ENCODE assay signal across 31 cellular contexts in genomic region chr19:48247212-48247611, GRCh38. TPM values are rescaled to one million over a fixed set of nuclear protein-coding genes. Genes with fewer than 3 reads are reported as not detected.
DNase-seq lines count a peak whose midpoint lies in the region; ATAC-seq lines count a peak whose summit lies in the region.
"Had no signal": no experiment of that assay in that cellular context is flagged by ENCODE, and none has a peak within 500 bp of the region (broad histone marks: within the 10 kb centered on the region; RNA-seq: fewer than 3 reads in every experiment).

No MANE protein-coding gene starts in this region.

- no peaks in the 10 kb centered on the region for H3K9me3 Mint-ChIP-seq in activated T-cell treated with anti-CD3 and anti-CD28 coated beads, Interleukin-2, amount 50 U/mL, for 24 hours
- no peaks in the 10 kb centered on the region for H3K9me3 Mint-ChIP-seq in CD4-positive, alpha-beta memory T cell
- no peaks in the 10 kb centered on the region for H3K9me3 Mint-ChIP-seq in activated T-helper 1 cell treated with anti-CD3 and anti-CD28 coated beads, Interleukin-12 subunit alpha, Interleukin-12 subunit beta, Interleukin-2, Interleukin-4 antibody, amounts not matched to agents 30 ng/mL and 10 ng/mL and 1 ng/mL, durations not matched to agents 14 hours and 24 hours and 36 hours
- H3K9me3 Mint-ChIP-seq: immature natural killer cell, nephron had no signal

- no peak for DNase-seq in activated T-cell treated with anti-CD3 and anti-CD28 coated beads, Interleukin-2, amount 50 U/mL, for 24 hours
- DNase-seq in activated T-cell treated with anti-CD3 and anti-CD28 coated beads, Interleukin-2, amount 50 U/mL, for 1 hour, result no peak
- DNase-seq in CD4-positive, alpha-beta memory T cell, result no peak
- no peak for DNase-seq in activated T-helper 1 cell treated with anti-CD3 and anti-CD28 coated beads, Interleukin-12 subunit alpha, Interleukin-12 subunit beta, Interleukin-2, Interleukin-4 antibody, amounts not matched to agents 30 ng/mL and 10 ng/mL and 1 ng/mL, durations not matched to agents 14 hours and 24 hours and 36 hours (ENCODE audit: low spot score)
- DNase-seq in neuronal stem cell (ENCODE audit: low spot score) (no peak), caudate nucleus (lab: John Stamatoyannopoulos, UW) (no peak)
- DNase-seq: ACHN; activated effector memory CD4-positive, alpha-beta T cell treated with Interleukin-2 at 50 U/mL for 16 hours; aorta; C1 segment of cervical spinal cord; central memory CD4-positive, alpha-beta T cell; DMS153; dorsolateral prefrontal cortex; foreskin keratinocyte; GDM1; immature natural killer cell; NCI-H1105 treated with DMSO at 0.1 percent for 48 hours; NCI-H2081; NCI-H446 treated with DMSO at 0.1 percent for 48 hours; NK-92 treated with Interleukin-12 subunit alpha and Interleukin-12 subunit beta, amount 100 ng/mL, for 24 hours; posterior cingulate gyrus; sigmoid colon; SJCRH30 had no signal

- peaks cover 52% of the 10 kb centered on the region for H3K36me3 Mint-ChIP-seq in activated T-cell treated with anti-CD3 and anti-CD28 coated beads, Interleukin-2, amount 50 U/mL, for 24 hours (ENCODE audit: low read depth)
- peaks cover 39 to 42% of the 10 kb centered on the region in 2 donors for H3K36me3 Mint-ChIP-seq in CD4-positive, alpha-beta memory T cell
- H3K36me3 Mint-ChIP-seq in activated T-helper 1 cell treated with anti-CD3 and anti-CD28 coated beads, Interleukin-12 subunit alpha, Interleukin-12 subunit beta, Interleukin-2, Interleukin-4 antibody, amounts not matched to agents 30 ng/mL and 10 ng/mL and 1 ng/mL, durations not matched to agents 14 hours and 24 hours and 36 hours (ENCODE audit: low read depth), result peaks cover 45% of the 10 kb centered on the region

- no peak overlapping the region for H4K8ac ChIP-seq in neuronal stem cell (ENCODE audit: low read depth, low read length)

- no peaks in the 10 kb centered on the region for H3K27me3 Mint-ChIP-seq in activated T-cell treated with anti-CD3 and anti-CD28 coated beads, Interleukin-2, amount 50 U/mL, for 24 hours
- no peaks in the 10 kb centered on the region for H3K27me3 Mint-ChIP-seq in CD4-positive, alpha-beta memory T cell
- H3K27me3 Mint-ChIP-seq in activated T-helper 1 cell treated with anti-CD3 and anti-CD28 coated beads, Interleukin-12 subunit alpha, Interleukin-12 subunit beta, Interleukin-2, Interleukin-4 antibody, amounts not matched to agents 30 ng/mL and 10 ng/mL and 1 ng/mL, durations not matched to agents 14 hours and 24 hours and 36 hours (ENCODE audit: insufficient read depth), result no peaks in the 10 kb centered on the region

- CTCF ChIA-PET in CD4-positive, alpha-beta memory T cell (lab: Charles Lee; ENCODE audit: partially characterized antibody), result interaction anchor here (1.0 kb wide), 2 partner anchors 13 to 43 kb away, joined by 3 read pairs; no protein-coding TSS in a partner anchor

- H3K9me3 ChIP-seq in CD4-positive, alpha-beta memory T cell (ENCODE audit: control insufficient read depth in 1 of 2, low read length in 2 of 2), result no peaks in the 10 kb centered on the region
- H3K9me3 ChIP-seq in neuronal stem cell (replicated peaks in 1 of 2; ENCODE audit: control insufficient read depth in 2 of 2, insufficient read depth in 1 of 2, low read depth in 1 of 2, low read length in 2 of 2), result peaks cover 0 to 6% of the 10 kb centered on the region in 2 donors
- H3K9me3 ChIP-seq: sigmoid colon, SJCRH30, suprapubic skin had no signal

- no peak for ATAC-seq in GM21737 (IDR thresholded peaks at IDR 0.05; ENCODE audit: unreplicated experiment)
- no peak for ATAC-seq in HG03045 (IDR thresholded peaks at IDR 0.05; ENCODE audit: unreplicated experiment)
- ATAC-seq: foreskin keratinocyte, HepG2, left lobe of liver, Panc1 had no signal

- no peaks in the 10 kb centered on the region for H3K79me1 ChIP-seq in neuronal stem cell (ENCODE audit: low read depth, low read length)

- no peak overlapping the region for H2BK15ac ChIP-seq in neuronal stem cell (ENCODE audit: low read length)

- H3K9ac ChIP-seq in neuronal stem cell (ENCODE audit: low read depth, low read length, poor library complexity), result peak overlapping the region; percentile 44

- H3K4me2 ChIP-seq in neuronal stem cell (ENCODE audit: insufficient read depth, low read length, poor library complexity, severe bottlenecking), result no peak overlapping the region
- H3K4me2 ChIP-seq: hepatocyte had no signal

- H3K27ac ChIP-seq in CD4-positive, alpha-beta memory T cell (ENCODE audit: low read depth, low read length), result no peak overlapping the region
- H3K27ac ChIP-seq in neuronal stem cell (replicated peaks; ENCODE audit: low read length) (no peak overlapping the region), caudate nucleus (ENCODE audit: low read depth, low read length) (no peak overlapping the region)
- H3K27ac ChIP-seq: dorsolateral prefrontal cortex, foreskin keratinocyte, hepatocyte, sigmoid colon, SJCRH30, suprapubic skin had no signal

- no peak overlapping the region for H3K14ac ChIP-seq in neuronal stem cell (ENCODE audit: low read length)

- no peak overlapping the region for H3K4me3 ChIP-seq in CD4-positive, alpha-beta memory T cell (ENCODE audit: low read length in 2 of 2)
- no peak overlapping the region for H3K4me3 ChIP-seq in neuronal stem cell (ENCODE audit: low read length in 2 of 2)
- H3K4me3 ChIP-seq: dorsolateral prefrontal cortex, hepatocyte, sigmoid colon, SJCRH30, suprapubic skin had no signal

- H3K23ac ChIP-seq in neuronal stem cell (ENCODE audit: low read depth, low read length, poor library complexity), result no peak overlapping the region

- intact Hi-C loops in CD4-positive, alpha-beta memory T cell (cut with micrococcal nuclease), result no loop called here
- intact Hi-C loops in activated T-helper 1 cell treated with anti-CD3 and anti-CD28 coated beads, Interleukin-12 subunit alpha, Interleukin-12 subunit beta, Interleukin-2, Interleukin-4 antibody, amounts not matched to agents 30 ng/mL and 10 ng/mL and 1 ng/mL, durations not matched to agents 14 hours and 24 hours and 36 hours (cut with micrococcal nuclease), result no loop called here

- H3K27ac Mint-ChIP-seq in activated T-cell treated with anti-CD3 and anti-CD28 coated beads, Interleukin-2, amount 50 U/mL, for 24 hours, result peak overlapping the region; percentile 53
- H3K27ac Mint-ChIP-seq in CD4-positive, alpha-beta memory T cell, result peak overlapping the region in 6 of 7 donors; percentile 12 to 93 (median 78)
- H3K27ac Mint-ChIP-seq in activated T-helper 1 cell treated with anti-CD3 and anti-CD28 coated beads, Interleukin-12 subunit alpha, Interleukin-12 subunit beta, Interleukin-2, Interleukin-4 antibody, amounts not matched to agents 30 ng/mL and 10 ng/mL and 1 ng/mL, durations not matched to agents 14 hours and 24 hours and 36 hours, result peak overlapping the region; percentile 56
- H3K27ac Mint-ChIP-seq: nephron had no signal

- peak overlapping the region; percentile 39 for H3K4me3 Mint-ChIP-seq in activated T-cell treated with anti-CD3 and anti-CD28 coated beads, Interleukin-2, amount 50 U/mL, for 24 hours
- peak overlapping the region in 7 of 8 donors; percentile 35 to 70 (median 60) for H3K4me3 Mint-ChIP-seq in CD4-positive, alpha-beta memory T cell
- H3K4me3 Mint-ChIP-seq in activated T-helper 1 cell treated with anti-CD3 and anti-CD28 coated beads, Interleukin-12 subunit alpha, Interleukin-12 subunit beta, Interleukin-2, Interleukin-4 antibody, amounts not matched to agents 30 ng/mL and 10 ng/mL and 1 ng/mL, durations not matched to agents 14 hours and 24 hours and 36 hours, result peak overlapping the region; percentile 11
- H3K4me3 Mint-ChIP-seq: nephron had no signal

- H2BK5ac ChIP-seq in neuronal stem cell (ENCODE audit: low read length), result no peak overlapping the region

- no peak overlapping the region for H3K18ac ChIP-seq in neuronal stem cell (ENCODE audit: low read length)

- H3K4me1 ChIP-seq in CD4-positive, alpha-beta memory T cell (ENCODE audit: insufficient read depth, low read length), result peaks cover 79% of the 10 kb centered on the region
- peaks cover 0 to 2% of the 10 kb centered on the region in 2 donors for H3K4me1 ChIP-seq in neuronal stem cell (ENCODE audit: control insufficient read depth in 2 of 2, insufficient read depth in 1 of 2, low read depth in 1 of 2, low read length in 2 of 2)
- H3K4me1 ChIP-seq: sigmoid colon, SJCRH30, suprapubic skin had no signal

- no peak overlapping the region for H3K4ac ChIP-seq in neuronal stem cell (ENCODE audit: low read length)

- H3K27me3 ChIP-seq in CD4-positive, alpha-beta memory T cell (ENCODE audit: insufficient read depth, low read length), result no peaks in the 10 kb centered on the region
- H3K27me3 ChIP-seq in neuronal stem cell (ENCODE audit: control insufficient read depth in 3 of 3, insufficient read depth in 3 of 3, low read depth in 1 of 3, low read length in 3 of 3), result no peaks in the 10 kb centered on the region
- H3K27me3 ChIP-seq: dorsolateral prefrontal cortex, foreskin keratinocyte, hepatocyte, sigmoid colon, SJCRH30, suprapubic skin had no signal

- WGBS in neuronal stem cell (ENCODE audit: extremely low coverage in 2 of 2, insufficient read length in 2 of 2, insufficient replicate concordance in 1 of 2), 2 donors, result no CpG with 5 or more reads among the region's 3 CpGs

- POLR2A ChIA-PET in CD4-positive, alpha-beta memory T cell (lab: Charles Lee; ENCODE audit: partially characterized antibody), result interaction anchor here (1.3 to 3.7 kb wide), 3 partner anchors 8 to 44 kb away, joined by 4 to 28 read pairs (median 4); partner anchors contain the start of gene CARD8

- no peak overlapping the region for H2BK120ac ChIP-seq in neuronal stem cell (ENCODE audit: low read depth, low read length)

- H2AFZ ChIP-seq in neuronal stem cell (ENCODE audit: low read length), result no peak overlapping the region
- H2AFZ ChIP-seq: hepatocyte had no signal

- H2BK12ac ChIP-seq in neuronal stem cell (ENCODE audit: low read length), result no peak overlapping the region

- H3K36me3 ChIP-seq in CD4-positive, alpha-beta memory T cell (ENCODE audit: insufficient read depth, low read length), result peaks cover 9% of the 10 kb centered on the region
- peaks cover 1 to 67% of the 10 kb centered on the region in 2 donors for H3K36me3 ChIP-seq in neuronal stem cell (replicated peaks in 1 of 2; ENCODE audit: control insufficient read depth in 2 of 2, insufficient read depth in 2 of 2, low read length in 2 of 2)

- no peak overlapping the region for H2AK5ac ChIP-seq in neuronal stem cell (ENCODE audit: low read depth, low read length)

- peaks cover 71% of the 10 kb centered on the region for H3K4me1 Mint-ChIP-seq in activated T-cell treated with anti-CD3 and anti-CD28 coated beads, Interleukin-2, amount 50 U/mL, for 24 hours (ENCODE audit: low read depth)
- peaks cover 45 to 79% (median 60%) of the 10 kb centered on the region in 4 donors for H3K4me1 Mint-ChIP-seq in CD4-positive, alpha-beta memory T cell
- H3K4me1 Mint-ChIP-seq in activated T-helper 1 cell treated with anti-CD3 and anti-CD28 coated beads, Interleukin-12 subunit alpha, Interleukin-12 subunit beta, Interleukin-2, Interleukin-4 antibody, amounts not matched to agents 30 ng/mL and 10 ng/mL and 1 ng/mL, durations not matched to agents 14 hours and 24 hours and 36 hours (ENCODE audit: low read depth), result peaks cover 73% of the 10 kb centered on the region
- H3K4me1 Mint-ChIP-seq: nephron had no signal

- H4K91ac ChIP-seq in neuronal stem cell (ENCODE audit: low read depth, low read length, poor library complexity), result no peak overlapping the region

RNA-seq across cellular contexts. Expression of gene CARD8, which starts 8.5 kb away (rescaled TPM):
- total RNA-seq in CD4-positive, alpha-beta memory T cell, result 100 to 1,000 TPM; 310 to 316 TPM
- 10 to 100 TPM; 74.9 to 90.5 TPM for polyA plus RNA-seq in CD4-positive, alpha-beta memory T cell
- 117 and 130 TPM in 2 replicates for total RNA-seq in activated T-helper 1 cell treated with anti-CD3 and anti-CD28 coated beads, Interleukin-12 subunit alpha, Interleukin-12 subunit beta, Interleukin-2, Interleukin-4 antibody, amounts not matched to agents 30 ng/mL and 10 ng/mL and 1 ng/mL, durations not matched to agents 14 hours and 24 hours and 36 hours
- 30.9 TPM for polyA plus RNA-seq in neuronal stem cell (2013, experiment 1 of 2)
- 30.1 TPM for polyA plus RNA-seq in neuronal stem cell (2013, experiment 2 of 2)

RNA-seq across cellular contexts. Expression of gene ZNF114, which starts 22.7 kb away (rescaled TPM):
- under 1 TPM in 1 of 2 experiments, not detected in 1; 0.36 TPM for total RNA-seq in CD4-positive, alpha-beta memory T cell
- polyA plus RNA-seq in CD4-positive, alpha-beta memory T cell, result not detected
- 0.37 and 0.41 TPM in 2 replicates for total RNA-seq in activated T-helper 1 cell treated with anti-CD3 and anti-CD28 coated beads, Interleukin-12 subunit alpha, Interleukin-12 subunit beta, Interleukin-2, Interleukin-4 antibody, amounts not matched to agents 30 ng/mL and 10 ng/mL and 1 ng/mL, durations not matched to agents 14 hours and 24 hours and 36 hours
- polyA plus RNA-seq in neuronal stem cell (2013, experiment 1 of 2), result 3.0 TPM
- polyA plus RNA-seq in neuronal stem cell (2013, experiment 2 of 2), result 2.6 TPM
- total RNA-seq: left lobe of liver, sigmoid colon, suprapubic skin had no signal
- polyA plus RNA-seq: aorta had no signal
